ENCODE assay signal across 2 cellular contexts in the genomic region with DNA sequence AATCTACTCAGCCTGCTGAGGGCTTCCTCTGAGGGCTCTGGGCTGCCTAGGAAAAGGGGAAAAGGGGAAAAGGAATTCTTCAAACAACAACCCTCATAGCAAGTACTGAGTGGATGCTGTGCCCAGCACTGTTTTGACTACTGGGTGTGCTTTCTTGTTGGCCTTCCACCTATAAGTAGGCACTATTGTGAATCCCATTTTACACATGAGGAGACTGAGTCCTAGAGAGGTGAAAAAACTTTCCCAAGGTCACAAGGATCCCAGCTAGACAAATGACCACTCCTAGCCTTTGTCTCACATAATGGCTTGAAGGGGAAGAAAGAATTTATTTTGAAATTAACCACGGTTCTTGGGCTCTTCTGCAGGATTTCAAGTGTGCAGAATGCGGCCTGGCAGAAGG.
TF ChIP-seq lines count a peak whose summit lies in the region.

No MANE protein-coding gene starts in this region.

TF ChIP-seq in GM23338, 12 proteins besides CTCF, POLR2A, EP300 and RAD21 (continues in another document):
- no peak for TF ChIP-seq EZH2phosphoT487 (IDR thresholded peaks at IDR 0.05; ENCODE audit: unreplicated experiment)
- TF ChIP-seq CREB1 (CRISPR knock-in tag; IDR thresholded peaks at IDR 0.05; ENCODE audit: low read depth) = no peak
- TF ChIP-seq ZNF462 (CRISPR knock-in tag; IDR thresholded peaks at IDR 0.05) = no peak
- TF ChIP-seq, protein P1, sequence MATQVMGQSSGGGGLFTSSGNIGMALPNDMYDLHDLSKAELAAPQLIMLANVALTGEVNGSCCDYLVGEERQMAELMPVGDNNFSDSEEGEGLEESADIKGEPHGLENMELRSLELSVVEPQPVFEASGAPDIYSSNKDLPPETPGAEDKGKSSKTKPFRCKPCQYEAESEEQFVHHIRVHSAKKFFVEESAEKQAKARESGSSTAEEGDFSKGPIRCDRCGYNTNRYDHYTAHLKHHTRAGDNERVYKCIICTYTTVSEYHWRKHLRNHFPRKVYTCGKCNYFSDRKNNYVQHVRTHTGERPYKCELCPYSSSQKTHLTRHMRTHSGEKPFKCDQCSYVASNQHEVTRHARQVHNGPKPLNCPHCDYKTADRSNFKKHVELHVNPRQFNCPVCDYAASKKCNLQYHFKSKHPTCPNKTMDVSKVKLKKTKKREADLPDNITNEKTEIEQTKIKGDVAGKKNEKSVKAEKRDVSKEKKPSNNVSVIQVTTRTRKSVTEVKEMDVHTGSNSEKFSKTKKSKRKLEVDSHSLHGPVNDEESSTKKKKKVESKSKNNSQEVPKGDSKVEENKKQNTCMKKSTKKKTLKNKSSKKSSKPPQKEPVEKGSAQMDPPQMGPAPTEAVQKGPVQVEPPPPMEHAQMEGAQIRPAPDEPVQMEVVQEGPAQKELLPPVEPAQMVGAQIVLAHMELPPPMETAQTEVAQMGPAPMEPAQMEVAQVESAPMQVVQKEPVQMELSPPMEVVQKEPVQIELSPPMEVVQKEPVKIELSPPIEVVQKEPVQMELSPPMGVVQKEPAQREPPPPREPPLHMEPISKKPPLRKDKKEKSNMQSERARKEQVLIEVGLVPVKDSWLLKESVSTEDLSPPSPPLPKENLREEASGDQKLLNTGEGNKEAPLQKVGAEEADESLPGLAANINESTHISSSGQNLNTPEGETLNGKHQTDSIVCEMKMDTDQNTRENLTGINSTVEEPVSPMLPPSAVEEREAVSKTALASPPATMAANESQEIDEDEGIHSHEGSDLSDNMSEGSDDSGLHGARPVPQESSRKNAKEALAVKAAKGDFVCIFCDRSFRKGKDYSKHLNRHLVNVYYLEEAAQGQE (IDR thresholded peaks at IDR 0.05; ENCODE audit: unreplicated experiment) = no peak
- TF ChIP-seq NANOG (IDR thresholded peaks at IDR 0.05; ENCODE audit: borderline replicate concordance) = no peak
- no peak for TF ChIP-seq ZNF114 (CRISPR knock-in tag; IDR thresholded peaks at IDR 0.05)
- no peak for TF ChIP-seq ETS1 (IDR thresholded peaks at IDR 0.05)
- TF ChIP-seq POLR2AphosphoS5 (IDR thresholded peaks at IDR 0.05; ENCODE audit: low read depth) = no peak
- TF ChIP-seq STAT1 (IDR thresholded peaks at IDR 0.05; ENCODE audit: unreplicated experiment) = no peak
- no peak for TF ChIP-seq ZNF331 (CRISPR knock-in tag; IDR thresholded peaks at IDR 0.05; ENCODE audit: low read depth)

TF ChIP-seq in H1, 55 proteins besides CTCF, POLR2A, EP300 and RAD21:
- TF ChIP-seq KDM5A (IDR thresholded peaks at IDR 0.05; ENCODE audit: low read length) (no peak), GABPA (IDR thresholded peaks at IDR 0.05; ENCODE audit: borderline replicate concordance, insufficient read depth, low read length) (no peak), ZNF274 (IDR thresholded peaks at IDR 0.05; ENCODE audit: borderline replicate concordance, extremely low read depth, low read length) (no peak), SP1 (IDR thresholded peaks at IDR 0.05; ENCODE audit: low read depth, low read length) (no peak), RFX5 (IDR thresholded peaks at IDR 0.05; ENCODE audit: borderline replicate concordance, low read depth, low read length) (no peak), CHD2 (IDR thresholded peaks at IDR 0.05; ENCODE audit: low read length) (no peak), HDAC2 (IDR thresholded peaks at IDR 0.05; ENCODE audit: borderline replicate concordance in 1 of 2, low read depth in 2 of 2, low read length in 2 of 2) (no peak), SIRT6 (IDR thresholded peaks at IDR 0.05; ENCODE audit: low read length) (no peak), RBBP5 (IDR thresholded peaks at IDR 0.05; ENCODE audit: borderline replicate concordance, low read depth, low read length) (no peak), SAP30 (IDR thresholded peaks at IDR 0.05; ENCODE audit: insufficient read depth, insufficient replicate concordance, low read length) (no peak), SUZ12 (IDR thresholded peaks at IDR 0.05; ENCODE audit: low read length) (no peak), RNF2 (IDR thresholded peaks at IDR 0.05; ENCODE audit: borderline replicate concordance, low read depth, low read length, missing control alignments, poor library complexity, severe bottlenecking) (no peak), FOSL1 (IDR thresholded peaks at IDR 0.05; ENCODE audit: insufficient read depth, low read depth, low read length) (no peak)
- TF ChIP-seq, protein P2, sequence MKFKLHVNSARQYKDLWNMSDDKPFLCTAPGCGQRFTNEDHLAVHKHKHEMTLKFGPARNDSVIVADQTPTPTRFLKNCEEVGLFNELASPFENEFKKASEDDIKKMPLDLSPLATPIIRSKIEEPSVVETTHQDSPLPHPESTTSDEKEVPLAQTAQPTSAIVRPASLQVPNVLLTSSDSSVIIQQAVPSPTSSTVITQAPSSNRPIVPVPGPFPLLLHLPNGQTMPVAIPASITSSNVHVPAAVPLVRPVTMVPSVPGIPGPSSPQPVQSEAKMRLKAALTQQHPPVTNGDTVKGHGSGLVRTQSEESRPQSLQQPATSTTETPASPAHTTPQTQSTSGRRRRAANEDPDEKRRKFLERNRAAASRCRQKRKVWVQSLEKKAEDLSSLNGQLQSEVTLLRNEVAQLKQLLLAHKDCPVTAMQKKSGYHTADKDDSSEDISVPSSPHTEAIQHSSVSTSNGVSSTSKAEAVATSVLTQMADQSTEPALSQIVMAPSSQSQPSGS (IDR thresholded peaks at IDR 0.05; ENCODE audit: low read length) = no peak
